Comparison of ENCODE assay signal across 9 cellular contexts in the genomic region with DNA sequence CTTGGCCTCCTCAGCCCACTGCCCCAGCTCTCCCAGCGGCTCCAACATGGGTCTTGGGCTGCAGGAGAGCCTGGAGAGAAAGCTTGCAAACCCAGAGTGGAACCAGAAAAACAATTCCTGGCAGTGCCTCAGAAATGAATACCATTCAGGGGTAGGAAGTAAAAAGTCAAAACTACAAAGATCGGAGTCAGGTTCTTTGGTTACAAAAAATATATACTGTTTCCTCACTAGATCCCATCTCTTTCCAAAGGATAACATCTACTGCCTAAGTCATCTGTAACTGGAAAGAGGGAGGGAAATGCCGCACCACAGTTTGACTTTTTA. TPM values are rescaled to one million over a fixed set of nuclear protein-coding genes. Genes with fewer than 3 reads are reported as not detected.
DNase-seq lines count a peak whose midpoint lies in the region; ATAC-seq and TF ChIP-seq lines count a peak whose summit lies in the region.
"Had no signal": no experiment of that assay in that cellular context is flagged by ENCODE, and none has a peak within 500 bp of the region (broad histone marks: within the 10 kb centered on the region; RNA-seq: fewer than 3 reads in every experiment).

No MANE protein-coding gene starts in this region.

- H3K27me3 ChIP-seq in Peyer's patch (no peaks in the 10 kb centered on the region), esophagus (ENCODE audit: control insufficient read depth in 1 of 2, insufficient read depth in 2 of 2, low read length in 2 of 2) (no peaks in the 10 kb centered on the region), tibial artery (no peaks in the 10 kb centered on the region), Karpas-422 (ENCODE audit: low read length) (no peaks in the 10 kb centered on the region)

- H3K4me2 ChIP-seq in Karpas-422 (ENCODE audit: low read depth, low read length, poor library complexity, severe bottlenecking): no peak overlapping the region

- H2AFZ ChIP-seq in Karpas-422 (ENCODE audit: low read length): no peak overlapping the region

- H3K9me3 Mint-ChIP-seq in nephron progenitor cell: peaks cover 12% of the 10 kb centered on the region

- intact Hi-C loops in tibial artery (cut with DNase I; ENCODE audit: low total_unique reads): no loop called here

- H3K4me1 Mint-ChIP-seq in nephron progenitor cell: peaks cover 1% of the 10 kb centered on the region

- no peaks in the 10 kb centered on the region for H3K36me3 ChIP-seq in Peyer's patch
- H3K36me3 ChIP-seq in esophagus (ENCODE audit: control insufficient read depth in 2 of 2, insufficient read depth in 2 of 2, low read length in 1 of 2): no peaks in the 10 kb centered on the region
- H3K36me3 ChIP-seq in tibial artery: no peaks in the 10 kb centered on the region
- no peaks in the 10 kb centered on the region for H3K36me3 ChIP-seq in Karpas-422 (ENCODE audit: insufficient read depth, low read length)

- ATAC-seq in HG02885 (IDR thresholded peaks at IDR 0.05; ENCODE audit: poor library complexity, unreplicated experiment): no peak

- H4K20me1 ChIP-seq in Karpas-422 (ENCODE audit: insufficient read depth, low read depth, low read length): no peaks in the 10 kb centered on the region

- no peaks in the 10 kb centered on the region for H3K79me2 ChIP-seq in Karpas-422 (ENCODE audit: low read length)

- H3K4me1 ChIP-seq in Peyer's patch (peaks cover 0 to 55% (median 35%) of the 10 kb centered on the region in 4 donors), esophagus (ENCODE audit: control insufficient read depth in 2 of 2, insufficient read depth in 2 of 2, low read length in 1 of 2) (peaks cover 8 to 14% of the 10 kb centered on the region in 2 donors), tibial artery (peaks cover 7 to 99% (median 85%) of the 10 kb centered on the region in 4 donors), Karpas-422 (ENCODE audit: low read length) (no peaks in the 10 kb centered on the region)

- H3K4me3 ChIP-seq in Peyer's patch (no peak overlapping the region), esophagus (ENCODE audit: low read depth in 1 of 2, low read length in 2 of 2) (no peak overlapping the region), tibial artery (peak overlapping the region in 1 of 2 donors; percentile 10), Karpas-422 (ENCODE audit: low read length) (no peak overlapping the region)

- no peaks in the 10 kb centered on the region for H3K9me2 ChIP-seq in Karpas-422 (replicated peaks; ENCODE audit: insufficient read depth, low read length)

- H3K4me3 Mint-ChIP-seq in nephron progenitor cell: no peak overlapping the region

- no peaks in the 10 kb centered on the region for H3K9me3 ChIP-seq in Peyer's patch
- H3K9me3 ChIP-seq in esophagus (ENCODE audit: control insufficient read depth in 2 of 2, insufficient read depth in 1 of 2, low read depth in 1 of 2, low read length in 1 of 2): no peaks in the 10 kb centered on the region
- no peaks in the 10 kb centered on the region for H3K9me3 ChIP-seq in tibial artery
- no peaks in the 10 kb centered on the region for H3K9me3 ChIP-seq in Karpas-422 (ENCODE audit: low read length)

- no peak overlapping the region for H3K9ac ChIP-seq in Karpas-422 (ENCODE audit: low read length)

- H3K27me3 Mint-ChIP-seq in nephron progenitor cell (ENCODE audit: low read depth, poor library complexity): peaks cover 3% of the 10 kb centered on the region

- DNase-seq in Peyer's patch (no peak), nephron progenitor cell (no peak), tibial artery (no peak), D341Med (ENCODE audit: low spot score) (no peak), Karpas-422 (no peak), SK-N-DZ (ENCODE audit: low spot score) (no peak)
- DNase-seq: NCI-H1436 treated with DMSO at 0.1 percent for 48 hours had no signal

- no peak for TF ChIP-seq POLR2A in Peyer's patch (IDR thresholded peaks at IDR 0.05)

- H3K27ac ChIP-seq in Peyer's patch: peak overlapping the region; percentile 70 to 82 (median 74)
- H3K27ac ChIP-seq in esophagus (ENCODE audit: low read depth in 2 of 2, low read length in 1 of 2): peak overlapping the region; percentile 58 to 72
- H3K27ac ChIP-seq in tibial artery: peak overlapping the region; percentile 86 to 96
- H3K27ac ChIP-seq in Karpas-422 (ENCODE audit: low read length): no peak overlapping the region

- H3K36me3 Mint-ChIP-seq in nephron progenitor cell (ENCODE audit: low read depth): peaks cover 30% of the 10 kb centered on the region

- H3K27ac Mint-ChIP-seq in nephron progenitor cell: peak overlapping the region; percentile 91

- TF ChIP-seq CTCF in Peyer's patch (IDR thresholded peaks at IDR 0.05): no peak
- TF ChIP-seq CTCF in nephron progenitor cell (IDR thresholded peaks at IDR 0.05): no peak
- TF ChIP-seq CTCF in tibial artery (IDR thresholded peaks at IDR 0.05): no peak

- 78 to 81% methylated on average over 3 of the region's 3 CpGs for WGBS in esophagus, 2 donors

RNA-seq across cellular contexts. Expression of a gene that starts 14.9 kb away (rescaled TPM):
- 10 to 100 TPM; 20.6 to 42.7 (median 33.6) TPM for total RNA-seq in Peyer's patch
- polyA plus RNA-seq in esophagus: 1 to 10 TPM; 4.9 to 7.3 TPM
- not detected in 2 replicates for total RNA-seq in Karpas-422 (2014; rRNA removed; shearing (Covaris generic); ENCODE audit: low replicate concordance)
- polyA plus RNA-seq in SK-N-DZ (2014; cell fraction: cytosol; rRNA removed): 3.4 and 3.5 TPM in 2 replicates
- 1.2 and 2.0 TPM in 2 replicates for polyA plus RNA-seq in SK-N-DZ (2014; cell fraction: nucleus; rRNA removed)

Comparison
In these comparisons a context has a peak if more than half of its experiments do, and no peak if none do; other contexts are left out.
1. RNA of a gene that starts 14.9 kb away (total RNA-seq): 20.6 to 42.7 TPM in Peyer's patch; not detected in Karpas-422; every median in the first group is over 10 times any median in the second.